ENCODE assay signal across 3 cellular contexts in the genomic region with DNA sequence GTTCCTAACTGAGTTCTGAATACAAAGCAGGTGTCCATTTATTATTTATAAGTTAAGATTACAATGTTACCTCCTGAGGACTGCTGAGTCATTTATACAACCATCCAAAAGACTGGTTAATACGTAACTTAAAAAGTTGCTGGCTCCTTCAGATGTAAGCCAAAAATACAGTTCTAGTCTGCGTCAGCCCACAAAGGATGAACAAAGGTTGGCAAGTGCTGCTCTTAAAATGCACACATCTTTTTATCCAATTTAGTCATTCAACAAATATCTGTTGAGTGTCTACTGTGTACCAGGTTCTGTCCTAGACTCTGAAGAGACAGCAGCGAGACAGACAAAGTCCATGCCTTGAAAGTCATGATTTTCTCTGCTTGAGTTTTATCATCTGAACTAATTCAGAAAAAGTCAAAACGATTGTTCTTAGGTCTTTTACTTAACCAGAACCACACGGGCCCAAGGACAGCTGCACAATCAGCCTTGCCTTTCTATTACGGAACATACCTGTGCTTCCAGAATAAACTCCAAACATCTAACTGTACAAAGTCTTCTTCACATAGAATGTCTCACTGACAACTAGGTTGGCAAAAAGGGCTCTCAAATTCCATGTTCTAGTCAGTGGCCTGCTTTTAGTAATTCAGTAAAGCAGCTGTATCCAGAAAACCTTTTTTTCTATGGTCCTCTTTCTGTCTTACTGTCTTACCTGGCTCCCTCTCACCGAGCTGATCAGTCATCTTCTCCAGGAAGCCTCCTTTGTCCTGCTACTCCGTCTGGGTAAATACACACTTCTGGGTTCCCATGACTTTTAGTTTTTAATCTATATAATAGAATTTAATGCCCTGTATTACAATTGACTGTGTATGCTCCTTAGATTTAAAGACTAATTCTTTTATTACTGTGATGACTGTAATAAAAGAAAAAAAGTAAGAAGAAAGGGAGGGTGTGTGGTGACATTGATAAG.
TF ChIP-seq lines count a peak whose summit lies in the region.

No MANE protein-coding gene starts in this region.

TF ChIP-seq in K562, 482 proteins besides CTCF, POLR2A, EP300 and RAD21:
- TF ChIP-seq C11orf30 (IDR thresholded peaks at IDR 0.05; ENCODE audit: low read depth) (0 out of 2 replicates have a peak, but pooled peaks have one; percentile 6), ZNF253 (CRISPR knock-in tag; conservative IDR thresholded peaks at IDR 0.05) (no peak), NFE2 (IDR thresholded peaks at IDR 0.05; ENCODE audit: low read depth) (0 out of 2 replicates have a peak, but pooled peaks have one; percentile 23), CXXC5 (CRISPR knock-in tag; IDR thresholded peaks at IDR 0.05) (no peak), MAFG (tag; conservative IDR thresholded peaks at IDR 0.05) (peak; percentile 14; the same call in 1 of the 2 replicates), ZNF316 (IDR thresholded peaks at IDR 0.05) (peak; percentile 8; the same call in 1 of the 2 replicates), L3MBTL2 (IDR thresholded peaks at IDR 0.05) (no peak)
- TF ChIP-seq, protein P1, sequence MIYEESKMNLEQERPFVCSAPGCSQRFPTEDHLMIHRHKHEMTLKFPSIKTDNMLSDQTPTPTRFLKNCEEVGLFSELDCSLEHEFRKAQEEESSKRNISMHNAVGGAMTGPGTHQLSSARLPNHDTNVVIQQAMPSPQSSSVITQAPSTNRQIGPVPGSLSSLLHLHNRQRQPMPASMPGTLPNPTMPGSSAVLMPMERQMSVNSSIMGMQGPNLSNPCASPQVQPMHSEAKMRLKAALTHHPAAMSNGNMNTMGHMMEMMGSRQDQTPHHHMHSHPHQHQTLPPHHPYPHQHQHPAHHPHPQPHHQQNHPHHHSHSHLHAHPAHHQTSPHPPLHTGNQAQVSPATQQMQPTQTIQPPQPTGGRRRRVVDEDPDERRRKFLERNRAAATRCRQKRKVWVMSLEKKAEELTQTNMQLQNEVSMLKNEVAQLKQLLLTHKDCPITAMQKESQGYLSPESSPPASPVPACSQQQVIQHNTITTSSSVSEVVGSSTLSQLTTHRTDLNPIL (CRISPR knock-in tag; IDR thresholded peaks at IDR 0.05): no peak
- TF ChIP-seq, protein P2, sequence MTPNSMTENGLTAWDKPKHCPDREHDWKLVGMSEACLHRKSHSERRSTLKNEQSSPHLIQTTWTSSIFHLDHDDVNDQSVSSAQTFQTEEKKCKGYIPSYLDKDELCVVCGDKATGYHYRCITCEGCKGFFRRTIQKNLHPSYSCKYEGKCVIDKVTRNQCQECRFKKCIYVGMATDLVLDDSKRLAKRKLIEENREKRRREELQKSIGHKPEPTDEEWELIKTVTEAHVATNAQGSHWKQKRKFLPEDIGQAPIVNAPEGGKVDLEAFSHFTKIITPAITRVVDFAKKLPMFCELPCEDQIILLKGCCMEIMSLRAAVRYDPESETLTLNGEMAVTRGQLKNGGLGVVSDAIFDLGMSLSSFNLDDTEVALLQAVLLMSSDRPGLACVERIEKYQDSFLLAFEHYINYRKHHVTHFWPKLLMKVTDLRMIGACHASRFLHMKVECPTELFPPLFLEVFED (CRISPR knock-in tag; conservative IDR thresholded peaks at IDR 0.05): no peak

TF ChIP-seq in HepG2, 621 proteins besides CTCF, POLR2A, EP300 and RAD21 (continues in another document):
- TF ChIP-seq, protein P3, sequence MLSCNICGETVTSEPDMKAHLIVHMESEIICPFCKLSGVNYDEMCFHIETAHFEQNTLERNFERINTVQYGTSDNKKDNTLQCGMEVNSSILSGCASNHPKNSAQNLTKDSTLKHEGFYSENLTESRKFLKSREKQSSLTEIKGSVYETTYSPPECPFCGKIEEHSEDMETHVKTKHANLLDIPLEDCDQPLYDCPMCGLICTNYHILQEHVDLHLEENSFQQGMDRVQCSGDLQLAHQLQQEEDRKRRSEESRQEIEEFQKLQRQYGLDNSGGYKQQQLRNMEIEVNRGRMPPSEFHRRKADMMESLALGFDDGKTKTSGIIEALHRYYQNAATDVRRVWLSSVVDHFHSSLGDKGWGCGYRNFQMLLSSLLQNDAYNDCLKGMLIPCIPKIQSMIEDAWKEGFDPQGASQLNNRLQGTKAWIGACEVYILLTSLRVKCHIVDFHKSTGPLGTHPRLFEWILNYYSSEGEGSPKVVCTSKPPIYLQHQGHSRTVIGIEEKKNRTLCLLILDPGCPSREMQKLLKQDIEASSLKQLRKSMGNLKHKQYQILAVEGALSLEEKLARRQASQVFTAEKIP (CRISPR knock-in tag; IDR thresholded peaks at IDR 0.05; ENCODE audit: borderline replicate concordance): no peak
- TF ChIP-seq MXD4 (CRISPR knock-in tag; IDR thresholded peaks at IDR 0.05) (0 out of 2 replicates have a peak, but pooled peaks have one; percentile 34), IKZF1 (IDR thresholded peaks at IDR 0.05) (no peak), TEAD3 (CRISPR knock-in tag; optimal IDR thresholded peaks at IDR 0.05; ENCODE audit: borderline replicate concordance) (peak; percentile 20), NFE2L2 (IDR thresholded peaks at IDR 0.05; ENCODE audit: low read length) (peak; percentile 91), MIXL1 (CRISPR knock-in tag; IDR thresholded peaks at IDR 0.05) (0 out of 2 replicates have a peak, but pooled peaks have one; percentile 15), ZSCAN29 (CRISPR knock-in tag; conservative IDR thresholded peaks at IDR 0.05) (peak; percentile 67; the same call in 1 of the 2 replicates), KLF16 (CRISPR knock-in tag; IDR thresholded peaks at IDR 0.05) (0 out of 4 replicates have a peak, but pooled peaks of 1 of the 2 experiments have one; percentile 32), SMAD1 (CRISPR knock-in tag; IDR thresholded peaks at IDR 0.05; ENCODE audit: borderline replicate concordance, low read depth) (no peak), RXRA (CRISPR knock-in tag; IDR thresholded peaks at IDR 0.05) (no peak), JUN (CRISPR knock-in tag; IDR thresholded peaks at IDR 0.05) (0 out of 2 replicates have a peak, but pooled peaks have one; percentile 46)
- TF ChIP-seq, protein P4, sequence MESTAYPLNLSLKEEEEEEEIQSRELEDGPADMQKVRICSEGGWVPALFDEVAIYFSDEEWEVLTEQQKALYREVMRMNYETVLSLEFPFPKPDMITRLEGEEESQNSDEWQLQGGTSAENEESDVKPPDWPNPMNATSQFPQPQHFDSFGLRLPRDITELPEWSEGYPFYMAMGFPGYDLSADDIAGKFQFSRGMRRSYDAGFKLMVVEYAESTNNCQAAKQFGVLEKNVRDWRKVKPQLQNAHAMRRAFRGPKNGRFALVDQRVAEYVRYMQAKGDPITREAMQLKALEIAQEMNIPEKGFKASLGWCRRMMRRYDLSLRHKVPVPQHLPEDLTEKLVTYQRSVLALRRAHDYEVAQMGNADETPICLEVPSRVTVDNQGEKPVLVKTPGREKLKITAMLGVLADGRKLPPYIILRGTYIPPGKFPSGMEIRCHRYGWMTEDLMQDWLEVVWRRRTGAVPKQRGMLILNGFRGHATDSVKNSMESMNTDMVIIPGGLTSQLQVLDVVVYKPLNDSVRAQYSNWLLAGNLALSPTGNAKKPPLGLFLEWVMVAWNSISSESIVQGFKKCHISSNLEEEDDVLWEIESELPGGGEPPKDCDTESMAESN (CRISPR knock-in tag; conservative IDR thresholded peaks at IDR 0.05): no peak
- TF ChIP-seq, protein P5, sequence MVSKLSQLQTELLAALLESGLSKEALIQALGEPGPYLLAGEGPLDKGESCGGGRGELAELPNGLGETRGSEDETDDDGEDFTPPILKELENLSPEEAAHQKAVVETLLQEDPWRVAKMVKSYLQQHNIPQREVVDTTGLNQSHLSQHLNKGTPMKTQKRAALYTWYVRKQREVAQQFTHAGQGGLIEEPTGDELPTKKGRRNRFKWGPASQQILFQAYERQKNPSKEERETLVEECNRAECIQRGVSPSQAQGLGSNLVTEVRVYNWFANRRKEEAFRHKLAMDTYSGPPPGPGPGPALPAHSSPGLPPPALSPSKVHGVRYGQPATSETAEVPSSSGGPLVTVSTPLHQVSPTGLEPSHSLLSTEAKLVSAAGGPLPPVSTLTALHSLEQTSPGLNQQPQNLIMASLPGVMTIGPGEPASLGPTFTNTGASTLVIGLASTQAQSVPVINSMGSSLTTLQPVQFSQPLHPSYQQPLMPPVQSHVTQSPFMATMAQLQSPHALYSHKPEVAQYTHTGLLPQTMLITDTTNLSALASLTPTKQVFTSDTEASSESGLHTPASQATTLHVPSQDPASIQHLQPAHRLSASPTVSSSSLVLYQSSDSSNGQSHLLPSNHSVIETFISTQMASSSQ (IDR thresholded peaks at IDR 0.05; ENCODE audit: low read depth): peak; percentile 75
- TF ChIP-seq, protein P5 (CRISPR knock-in tag; IDR thresholded peaks at IDR 0.05; ENCODE audit: borderline replicate concordance): peak; percentile 72; the same call in 1 of the 2 replicates

TF ChIP-seq in GM12891, 5 proteins besides CTCF, POLR2A, EP300 and RAD21:
- no peak for TF ChIP-seq SPI1 (IDR thresholded peaks at IDR 0.05; ENCODE audit: low read depth, low read length)
- TF ChIP-seq TAF1 (IDR thresholded peaks at IDR 0.05; ENCODE audit: low read depth, low read length): no peak
